1 cellular context compared by ENCODE assay signal in the genomic region with DNA sequence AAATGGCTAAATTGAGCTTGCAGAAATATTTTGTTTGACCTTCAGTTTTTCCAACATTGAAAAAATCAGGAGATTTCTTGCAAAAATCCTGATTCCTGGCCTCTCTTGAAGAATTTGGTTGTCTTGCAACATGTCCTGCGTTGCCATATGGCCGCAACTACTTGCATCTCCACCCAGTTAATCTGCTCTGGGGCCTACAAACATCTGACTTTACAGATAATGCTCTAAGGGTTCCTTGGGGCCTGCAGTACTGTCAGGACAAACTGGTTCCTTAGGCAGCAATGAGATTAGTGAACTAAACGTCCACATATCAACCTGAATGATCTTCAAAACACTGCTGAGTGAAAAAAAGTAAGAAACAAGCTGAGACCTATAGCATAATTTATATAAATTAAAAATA.
TF ChIP-seq lines count a peak whose summit lies in the region.

No MANE protein-coding gene starts in this region.

TF ChIP-seq in K562, 482 proteins besides CTCF, POLR2A, EP300 and RAD21 (continued from another document and continues in another):
- TF ChIP-seq, protein P1, sequence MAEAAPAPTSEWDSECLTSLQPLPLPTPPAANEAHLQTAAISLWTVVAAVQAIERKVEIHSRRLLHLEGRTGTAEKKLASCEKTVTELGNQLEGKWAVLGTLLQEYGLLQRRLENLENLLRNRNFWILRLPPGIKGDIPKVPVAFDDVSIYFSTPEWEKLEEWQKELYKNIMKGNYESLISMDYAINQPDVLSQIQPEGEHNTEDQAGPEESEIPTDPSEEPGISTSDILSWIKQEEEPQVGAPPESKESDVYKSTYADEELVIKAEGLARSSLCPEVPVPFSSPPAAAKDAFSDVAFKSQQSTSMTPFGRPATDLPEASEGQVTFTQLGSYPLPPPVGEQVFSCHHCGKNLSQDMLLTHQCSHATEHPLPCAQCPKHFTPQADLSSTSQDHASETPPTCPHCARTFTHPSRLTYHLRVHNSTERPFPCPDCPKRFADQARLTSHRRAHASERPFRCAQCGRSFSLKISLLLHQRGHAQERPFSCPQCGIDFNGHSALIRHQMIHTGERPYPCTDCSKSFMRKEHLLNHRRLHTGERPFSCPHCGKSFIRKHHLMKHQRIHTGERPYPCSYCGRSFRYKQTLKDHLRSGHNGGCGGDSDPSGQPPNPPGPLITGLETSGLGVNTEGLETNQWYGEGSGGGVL (CRISPR knock-in tag; IDR thresholded peaks at IDR 0.05) = no peak
- TF ChIP-seq PRMT5 (CRISPR knock-in tag; IDR thresholded peaks at IDR 0.05) (no peak), DPF2 (IDR thresholded peaks at IDR 0.05) (peak; percentile 96), PPARD (CRISPR knock-in tag; IDR thresholded peaks at IDR 0.05) (no peak), ZNF76 (CRISPR knock-in tag; IDR thresholded peaks at IDR 0.05; ENCODE audit: borderline replicate concordance) (no peak), MAZ (CRISPR knock-in tag; conservative IDR thresholded peaks at IDR 0.05 in 1 of 2, IDR thresholded peaks at IDR 0.05 in 1 of 2) (no peak), ETV6 (IDR thresholded peaks at IDR 0.05; ENCODE audit: borderline replicate concordance in 1 of 2, low read depth in 2 of 2, low read length in 1 of 2) (no peak), ETV6 (CRISPR knock-in tag; IDR thresholded peaks at IDR 0.05; ENCODE audit: borderline replicate concordance) (no peak), TEAD1 (CRISPR knock-in tag; IDR thresholded peaks at IDR 0.05) (no peak), SETDB1 (IDR thresholded peaks at IDR 0.05; ENCODE audit: low read length) (no peak), ZBTB1 (CRISPR knock-in tag; IDR thresholded peaks at IDR 0.05; ENCODE audit: borderline replicate concordance, low read depth) (no peak), HLTF (IDR thresholded peaks at IDR 0.05) (no peak), ZNF134 (CRISPR knock-in tag; conservative IDR thresholded peaks at IDR 0.05) (no peak), MAFG (tag; conservative IDR thresholded peaks at IDR 0.05) (no peak), NFE2L1 (tag; IDR thresholded peaks at IDR 0.05; ENCODE audit: borderline replicate concordance, low read depth) (no peak), TGIF2 (CRISPR knock-in tag; IDR thresholded peaks at IDR 0.05) (no peak), EZH2 (IDR thresholded peaks at IDR 0.05; ENCODE audit: borderline replicate concordance, low read depth, low read length) (no peak), ZNF431 (CRISPR knock-in tag; IDR thresholded peaks at IDR 0.05) (no peak), ZKSCAN8 (CRISPR knock-in tag; IDR thresholded peaks at IDR 0.05) (peak; percentile 62; the same call in 1 of the 2 replicates), ZNF124 (CRISPR knock-in tag; IDR thresholded peaks at IDR 0.05) (no peak), CBX5 (IDR thresholded peaks at IDR 0.05; ENCODE audit: borderline replicate concordance, low read depth) (no peak), ZBED1 (IDR thresholded peaks at IDR 0.05) (no peak), POLR2G (IDR thresholded peaks at IDR 0.05; ENCODE audit: low read depth, low read length) (no peak), NUFIP1 (IDR thresholded peaks at IDR 0.05; ENCODE audit: partially characterized antibody) (no peak), OTX1 (CRISPR knock-in tag; IDR thresholded peaks at IDR 0.05) (no peak), ZNF707 (CRISPR knock-in tag; conservative IDR thresholded peaks at IDR 0.05) (no peak), ZNF282 (CRISPR knock-in tag; IDR thresholded peaks at IDR 0.05) (no peak), ARHGAP35 (IDR thresholded peaks at IDR 0.05; ENCODE audit: partially characterized antibody) (no peak), BRCA1 (IDR thresholded peaks at IDR 0.05) (no peak), BRCA1 (CRISPR knock-in tag; IDR thresholded peaks at IDR 0.05) (no peak), JUND (IDR thresholded peaks at IDR 0.05; ENCODE audit: borderline replicate concordance, low read depth, low read length) (peak; percentile 47; the same call in 1 of the 2 replicates), JUND (tag; IDR thresholded peaks at IDR 0.05; ENCODE audit: borderline replicate concordance, low read depth, low read length) (peak; percentile 16; the same call in 1 of the 3 replicates), FOS (IDR thresholded peaks at IDR 0.05; ENCODE audit: extremely low read depth, insufficient read length) (no peak)
- TF ChIP-seq, protein P2, sequence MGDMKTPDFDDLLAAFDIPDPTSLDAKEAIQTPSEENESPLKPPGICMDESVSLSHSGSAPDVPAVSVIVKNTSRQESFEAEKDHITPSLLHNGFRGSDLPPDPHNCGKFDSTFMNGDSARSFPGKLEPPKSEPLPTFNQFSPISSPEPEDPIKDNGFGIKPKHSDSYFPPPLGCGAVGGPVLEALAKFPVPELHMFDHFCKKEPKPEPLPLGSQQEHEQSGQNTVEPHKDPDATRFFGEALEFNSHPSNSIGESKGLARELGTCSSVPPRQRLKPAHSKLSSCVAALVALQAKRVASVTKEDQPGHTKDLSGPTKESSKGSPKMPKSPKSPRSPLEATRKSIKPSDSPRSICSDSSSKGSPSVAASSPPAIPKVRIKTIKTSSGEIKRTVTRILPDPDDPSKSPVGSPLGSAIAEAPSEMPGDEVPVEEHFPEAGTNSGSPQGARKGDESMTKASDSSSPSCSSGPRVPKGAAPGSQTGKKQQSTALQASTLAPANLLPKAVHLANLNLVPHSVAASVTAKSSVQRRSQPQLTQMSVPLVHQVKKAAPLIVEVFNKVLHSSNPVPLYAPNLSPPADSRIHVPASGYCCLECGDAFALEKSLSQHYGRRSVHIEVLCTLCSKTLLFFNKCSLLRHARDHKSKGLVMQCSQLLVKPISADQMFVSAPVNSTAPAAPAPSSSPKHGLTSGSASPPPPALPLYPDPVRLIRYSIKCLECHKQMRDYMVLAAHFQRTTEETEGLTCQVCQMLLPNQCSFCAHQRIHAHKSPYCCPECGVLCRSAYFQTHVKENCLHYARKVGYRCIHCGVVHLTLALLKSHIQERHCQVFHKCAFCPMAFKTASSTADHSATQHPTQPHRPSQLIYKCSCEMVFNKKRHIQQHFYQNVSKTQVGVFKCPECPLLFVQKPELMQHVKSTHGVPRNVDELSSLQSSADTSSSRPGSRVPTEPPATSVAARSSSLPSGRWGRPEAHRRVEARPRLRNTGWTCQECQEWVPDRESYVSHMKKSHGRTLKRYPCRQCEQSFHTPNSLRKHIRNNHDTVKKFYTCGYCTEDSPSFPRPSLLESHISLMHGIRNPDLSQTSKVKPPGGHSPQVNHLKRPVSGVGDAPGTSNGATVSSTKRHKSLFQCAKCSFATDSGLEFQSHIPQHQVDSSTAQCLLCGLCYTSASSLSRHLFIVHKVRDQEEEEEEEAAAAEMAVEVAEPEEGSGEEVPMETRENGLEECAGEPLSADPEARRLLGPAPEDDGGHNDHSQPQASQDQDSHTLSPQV (IDR thresholded peaks at IDR 0.05) = peak; percentile 64
- TF ChIP-seq, protein P3, sequence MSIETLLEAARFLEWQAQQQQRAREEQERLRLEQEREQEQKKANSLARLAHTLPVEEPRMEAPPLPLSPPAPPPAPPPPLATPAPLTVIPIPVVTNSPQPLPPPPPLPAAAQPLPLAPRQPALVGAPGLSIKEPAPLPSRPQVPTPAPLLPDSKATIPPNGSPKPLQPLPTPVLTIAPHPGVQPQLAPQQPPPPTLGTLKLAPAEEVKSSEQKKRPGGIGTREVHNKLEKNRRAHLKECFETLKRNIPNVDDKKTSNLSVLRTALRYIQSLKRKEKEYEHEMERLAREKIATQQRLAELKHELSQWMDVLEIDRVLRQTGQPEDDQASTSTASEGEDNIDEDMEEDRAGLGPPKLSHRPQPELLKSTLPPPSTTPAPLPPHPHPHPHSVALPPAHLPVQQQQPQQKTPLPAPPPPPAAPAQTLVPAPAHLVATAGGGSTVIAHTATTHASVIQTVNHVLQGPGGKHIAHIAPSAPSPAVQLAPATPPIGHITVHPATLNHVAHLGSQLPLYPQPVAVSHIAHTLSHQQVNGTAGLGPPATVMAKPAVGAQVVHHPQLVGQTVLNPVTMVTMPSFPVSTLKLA (conservative IDR thresholded peaks at IDR 0.05) = peak in 1 of 2 experiments; percentile 64; a peak in 2 of 4 replicates
- TF ChIP-seq, protein P4, sequence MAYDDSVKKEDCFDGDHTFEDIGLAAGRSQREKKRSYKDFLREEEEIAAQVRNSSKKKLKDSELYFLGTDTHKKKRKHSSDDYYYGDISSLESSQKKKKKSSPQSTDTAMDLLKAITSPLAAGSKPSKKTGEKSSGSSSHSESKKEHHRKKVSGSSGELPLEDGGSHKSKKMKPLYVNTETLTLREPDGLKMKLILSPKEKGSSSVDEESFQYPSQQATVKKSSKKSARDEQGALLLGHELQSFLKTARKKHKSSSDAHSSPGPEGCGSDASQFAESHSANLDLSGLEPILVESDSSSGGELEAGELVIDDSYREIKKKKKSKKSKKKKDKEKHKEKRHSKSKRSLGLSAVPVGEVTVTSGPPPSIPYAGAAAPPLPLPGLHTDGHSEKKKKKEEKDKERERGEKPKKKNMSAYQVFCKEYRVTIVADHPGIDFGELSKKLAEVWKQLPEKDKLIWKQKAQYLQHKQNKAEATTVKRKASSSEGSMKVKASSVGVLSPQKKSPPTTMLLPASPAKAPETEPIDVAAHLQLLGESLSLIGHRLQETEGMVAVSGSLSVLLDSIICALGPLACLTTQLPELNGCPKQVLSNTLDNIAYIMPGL (CRISPR knock-in tag; IDR thresholded peaks at IDR 0.05) = no peak
- TF ChIP-seq, protein P5, sequence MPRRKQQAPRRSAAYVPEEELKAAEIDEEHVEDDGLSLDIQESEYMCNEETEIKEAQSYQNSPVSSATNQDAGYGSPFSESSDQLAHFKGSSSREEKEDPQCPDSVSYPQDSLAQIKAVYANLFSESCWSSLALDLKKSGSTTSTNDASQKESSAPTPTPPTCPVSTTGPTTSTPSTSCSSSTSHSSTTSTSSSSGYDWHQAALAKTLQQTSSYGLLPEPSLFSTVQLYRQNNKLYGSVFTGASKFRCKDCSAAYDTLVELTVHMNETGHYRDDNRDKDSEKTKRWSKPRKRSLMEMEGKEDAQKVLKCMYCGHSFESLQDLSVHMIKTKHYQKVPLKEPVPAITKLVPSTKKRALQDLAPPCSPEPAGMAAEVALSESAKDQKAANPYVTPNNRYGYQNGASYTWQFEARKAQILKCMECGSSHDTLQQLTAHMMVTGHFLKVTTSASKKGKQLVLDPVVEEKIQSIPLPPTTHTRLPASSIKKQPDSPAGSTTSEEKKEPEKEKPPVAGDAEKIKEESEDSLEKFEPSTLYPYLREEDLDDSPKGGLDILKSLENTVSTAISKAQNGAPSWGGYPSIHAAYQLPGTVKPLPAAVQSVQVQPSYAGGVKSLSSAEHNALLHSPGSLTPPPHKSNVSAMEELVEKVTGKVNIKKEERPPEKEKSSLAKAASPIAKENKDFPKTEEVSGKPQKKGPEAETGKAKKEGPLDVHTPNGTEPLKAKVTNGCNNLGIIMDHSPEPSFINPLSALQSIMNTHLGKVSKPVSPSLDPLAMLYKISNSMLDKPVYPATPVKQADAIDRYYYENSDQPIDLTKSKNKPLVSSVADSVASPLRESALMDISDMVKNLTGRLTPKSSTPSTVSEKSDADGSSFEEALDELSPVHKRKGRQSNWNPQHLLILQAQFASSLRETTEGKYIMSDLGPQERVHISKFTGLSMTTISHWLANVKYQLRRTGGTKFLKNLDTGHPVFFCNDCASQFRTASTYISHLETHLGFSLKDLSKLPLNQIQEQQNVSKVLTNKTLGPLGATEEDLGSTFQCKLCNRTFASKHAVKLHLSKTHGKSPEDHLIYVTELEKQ (CRISPR knock-in tag; IDR thresholded peaks at IDR 0.05) = no peak
- TF ChIP-seq, protein P6, sequence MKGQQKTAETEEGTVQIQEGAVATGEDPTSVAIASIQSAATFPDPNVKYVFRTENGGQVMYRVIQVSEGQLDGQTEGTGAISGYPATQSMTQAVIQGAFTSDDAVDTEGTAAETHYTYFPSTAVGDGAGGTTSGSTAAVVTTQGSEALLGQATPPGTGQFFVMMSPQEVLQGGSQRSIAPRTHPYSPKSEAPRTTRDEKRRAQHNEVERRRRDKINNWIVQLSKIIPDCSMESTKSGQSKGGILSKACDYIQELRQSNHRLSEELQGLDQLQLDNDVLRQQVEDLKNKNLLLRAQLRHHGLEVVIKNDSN (CRISPR knock-in tag; IDR thresholded peaks at IDR 0.05) = no peak
- TF ChIP-seq, protein P7, sequence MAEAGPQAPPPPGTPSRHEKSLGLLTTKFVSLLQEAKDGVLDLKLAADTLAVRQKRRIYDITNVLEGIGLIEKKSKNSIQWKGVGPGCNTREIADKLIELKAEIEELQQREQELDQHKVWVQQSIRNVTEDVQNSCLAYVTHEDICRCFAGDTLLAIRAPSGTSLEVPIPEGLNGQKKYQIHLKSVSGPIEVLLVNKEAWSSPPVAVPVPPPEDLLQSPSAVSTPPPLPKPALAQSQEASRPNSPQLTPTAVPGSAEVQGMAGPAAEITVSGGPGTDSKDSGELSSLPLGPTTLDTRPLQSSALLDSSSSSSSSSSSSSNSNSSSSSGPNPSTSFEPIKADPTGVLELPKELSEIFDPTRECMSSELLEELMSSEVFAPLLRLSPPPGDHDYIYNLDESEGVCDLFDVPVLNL (CRISPR knock-in tag; IDR thresholded peaks at IDR 0.05; ENCODE audit: low read depth) = no peak
- TF ChIP-seq, protein P8, sequence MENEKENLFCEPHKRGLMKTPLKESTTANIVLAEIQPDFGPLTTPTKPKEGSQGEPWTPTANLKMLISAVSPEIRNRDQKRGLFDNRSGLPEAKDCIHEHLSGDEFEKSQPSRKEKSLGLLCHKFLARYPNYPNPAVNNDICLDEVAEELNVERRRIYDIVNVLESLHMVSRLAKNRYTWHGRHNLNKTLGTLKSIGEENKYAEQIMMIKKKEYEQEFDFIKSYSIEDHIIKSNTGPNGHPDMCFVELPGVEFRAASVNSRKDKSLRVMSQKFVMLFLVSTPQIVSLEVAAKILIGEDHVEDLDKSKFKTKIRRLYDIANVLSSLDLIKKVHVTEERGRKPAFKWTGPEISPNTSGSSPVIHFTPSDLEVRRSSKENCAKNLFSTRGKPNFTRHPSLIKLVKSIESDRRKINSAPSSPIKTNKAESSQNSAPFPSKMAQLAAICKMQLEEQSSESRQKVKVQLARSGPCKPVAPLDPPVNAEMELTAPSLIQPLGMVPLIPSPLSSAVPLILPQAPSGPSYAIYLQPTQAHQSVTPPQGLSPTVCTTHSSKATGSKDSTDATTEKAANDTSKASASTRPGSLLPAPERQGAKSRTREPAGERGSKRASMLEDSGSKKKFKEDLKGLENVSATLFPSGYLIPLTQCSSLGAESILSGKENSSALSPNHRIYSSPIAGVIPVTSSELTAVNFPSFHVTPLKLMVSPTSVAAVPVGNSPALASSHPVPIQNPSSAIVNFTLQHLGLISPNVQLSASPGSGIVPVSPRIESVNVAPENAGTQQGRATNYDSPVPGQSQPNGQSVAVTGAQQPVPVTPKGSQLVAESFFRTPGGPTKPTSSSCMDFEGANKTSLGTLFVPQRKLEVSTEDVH (IDR thresholded peaks at IDR 0.05; ENCODE audit: low read depth, partially characterized antibody) = no peak
- TF ChIP-seq, protein P9, sequence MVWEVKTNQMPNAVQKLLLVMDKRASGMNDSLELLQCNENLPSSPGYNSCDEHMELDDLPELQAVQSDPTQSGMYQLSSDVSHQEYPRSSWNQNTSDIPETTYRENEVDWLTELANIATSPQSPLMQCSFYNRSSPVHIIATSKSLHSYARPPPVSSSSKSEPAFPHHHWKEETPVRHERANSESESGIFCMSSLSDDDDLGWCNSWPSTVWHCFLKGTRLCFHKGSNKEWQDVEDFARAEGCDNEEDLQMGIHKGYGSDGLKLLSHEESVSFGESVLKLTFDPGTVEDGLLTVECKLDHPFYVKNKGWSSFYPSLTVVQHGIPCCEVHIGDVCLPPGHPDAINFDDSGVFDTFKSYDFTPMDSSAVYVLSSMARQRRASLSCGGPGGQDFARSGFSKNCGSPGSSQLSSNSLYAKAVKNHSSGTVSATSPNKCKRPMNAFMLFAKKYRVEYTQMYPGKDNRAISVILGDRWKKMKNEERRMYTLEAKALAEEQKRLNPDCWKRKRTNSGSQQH (CRISPR knock-in tag; IDR thresholded peaks at IDR 0.05) = no peak
